In the genomic region with DNA sequence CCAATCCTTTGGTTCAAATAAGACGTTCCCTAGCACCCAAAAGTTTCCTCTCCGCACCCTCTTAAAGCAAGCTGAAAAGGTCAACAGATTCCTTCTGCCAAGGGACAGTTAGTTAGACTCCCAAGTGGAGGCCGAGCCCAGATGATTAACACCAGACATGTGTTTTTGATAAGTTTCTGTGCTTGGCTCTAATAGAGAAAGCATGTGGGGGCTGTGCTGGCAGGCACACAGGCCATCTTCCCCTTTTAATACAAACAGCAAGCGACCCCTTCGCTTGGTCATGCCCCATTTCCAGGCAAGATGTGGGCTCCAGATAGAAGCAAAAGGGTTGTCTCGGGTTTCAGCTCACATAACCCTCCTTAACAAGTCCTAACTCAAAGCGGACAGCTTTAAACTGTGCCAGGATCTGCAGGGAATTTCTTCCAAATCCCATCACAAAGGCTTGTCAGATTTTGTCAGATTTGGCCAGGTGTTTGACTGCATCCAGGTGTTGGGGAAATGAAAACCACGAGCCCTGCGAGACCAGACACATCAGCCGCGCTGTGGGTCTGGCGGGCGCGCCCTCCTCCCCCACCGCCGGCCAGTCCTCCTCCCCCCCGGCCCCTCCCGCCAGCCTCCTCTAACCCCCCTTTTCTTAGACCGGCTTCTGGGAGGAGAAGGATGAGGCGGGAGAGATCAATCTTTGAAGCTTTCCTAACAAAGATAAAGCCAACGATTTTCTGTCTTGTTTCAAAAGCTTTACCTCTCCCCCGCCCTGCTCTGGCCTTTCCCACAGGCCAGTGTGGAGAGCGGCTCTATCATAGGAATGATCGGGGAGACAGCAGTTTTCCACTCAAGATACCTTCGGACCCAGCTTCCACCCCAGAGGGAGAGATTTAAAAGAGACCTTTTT, we compare ENCODE assay signal across 1 cellular context.
TF ChIP-seq lines count a peak whose summit lies in the region.

No MANE protein-coding gene starts in this region.

TF ChIP-seq in HepG2, 621 proteins besides CTCF, POLR2A, EP300 and RAD21 (continued from another document and continues in another):
- peak; percentile 44 for TF ChIP-seq MED1 (CRISPR knock-in tag; IDR thresholded peaks at IDR 0.05)
- TF ChIP-seq KLF6 (CRISPR knock-in tag; IDR thresholded peaks at IDR 0.05), result 0 out of 2 replicates have a peak, but pooled peaks have one; percentile 34
- 0 out of 2 replicates have a peak, but pooled peaks have one; percentile 44 for TF ChIP-seq SALL2 (CRISPR knock-in tag; IDR thresholded peaks at IDR 0.05)
- TF ChIP-seq TBX2 (CRISPR knock-in tag; IDR thresholded peaks at IDR 0.05; ENCODE audit: borderline replicate concordance), result 0 out of 2 replicates have a peak, but pooled peaks have one; percentile 51
- TF ChIP-seq ATF4 (CRISPR knock-in tag; IDR thresholded peaks at IDR 0.05), result no peak
- TF ChIP-seq SSRP1 (CRISPR knock-in tag; IDR thresholded peaks at IDR 0.05), result peak; percentile 92
- TF ChIP-seq THAP8 (CRISPR knock-in tag; IDR thresholded peaks at IDR 0.05; ENCODE audit: borderline replicate concordance), result no peak
- TF ChIP-seq UBTF (CRISPR knock-in tag; IDR thresholded peaks at IDR 0.05), result 0 out of 2 replicates have a peak, but pooled peaks have one; percentile 21
- no peak for TF ChIP-seq HNRNPUL1 (IDR thresholded peaks at IDR 0.05; ENCODE audit: low read depth, low read length)
- TF ChIP-seq CREB1 (IDR thresholded peaks at IDR 0.05), result no peak
- 0 out of 2 replicates have a peak, but pooled peaks have one; percentile 18 for TF ChIP-seq CREB1 (CRISPR knock-in tag; IDR thresholded peaks at IDR 0.05)
- 0 out of 2 replicates have a peak, but pooled peaks have one; percentile 3 for TF ChIP-seq FOSL2 (CRISPR knock-in tag; IDR thresholded peaks at IDR 0.05)
- 0 out of 2 replicates have a peak, but pooled peaks have one; percentile 48 for TF ChIP-seq SIX4 (CRISPR knock-in tag; IDR thresholded peaks at IDR 0.05)
- TF ChIP-seq ZNF616 (CRISPR knock-in tag; IDR thresholded peaks at IDR 0.05; ENCODE audit: low read depth), result no peak
- TF ChIP-seq AGO1 (IDR thresholded peaks at IDR 0.05; ENCODE audit: low read depth, low read length, poor library complexity, severe bottlenecking), result peak; percentile 75
- TF ChIP-seq, protein P1, sequence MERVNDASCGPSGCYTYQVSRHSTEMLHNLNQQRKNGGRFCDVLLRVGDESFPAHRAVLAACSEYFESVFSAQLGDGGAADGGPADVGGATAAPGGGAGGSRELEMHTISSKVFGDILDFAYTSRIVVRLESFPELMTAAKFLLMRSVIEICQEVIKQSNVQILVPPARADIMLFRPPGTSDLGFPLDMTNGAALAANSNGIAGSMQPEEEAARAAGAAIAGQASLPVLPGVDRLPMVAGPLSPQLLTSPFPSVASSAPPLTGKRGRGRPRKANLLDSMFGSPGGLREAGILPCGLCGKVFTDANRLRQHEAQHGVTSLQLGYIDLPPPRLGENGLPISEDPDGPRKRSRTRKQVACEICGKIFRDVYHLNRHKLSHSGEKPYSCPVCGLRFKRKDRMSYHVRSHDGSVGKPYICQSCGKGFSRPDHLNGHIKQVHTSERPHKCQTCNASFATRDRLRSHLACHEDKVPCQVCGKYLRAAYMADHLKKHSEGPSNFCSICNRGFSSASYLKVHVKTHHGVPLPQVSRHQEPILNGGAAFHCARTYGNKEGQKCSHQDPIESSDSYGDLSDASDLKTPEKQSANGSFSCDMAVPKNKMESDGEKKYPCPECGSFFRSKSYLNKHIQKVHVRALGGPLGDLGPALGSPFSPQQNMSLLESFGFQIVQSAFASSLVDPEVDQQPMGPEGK (CRISPR knock-in tag; IDR thresholded peaks at IDR 0.05), result peak; percentile 65
- peak; percentile 32; the same call in 1 of the 2 replicates for TF ChIP-seq SIX1 (CRISPR knock-in tag; IDR thresholded peaks at IDR 0.05; ENCODE audit: borderline replicate concordance)
- TF ChIP-seq ARID4A (CRISPR knock-in tag; IDR thresholded peaks at IDR 0.05; ENCODE audit: borderline replicate concordance), result peak; percentile 9; the same call in 1 of the 2 replicates
- TF ChIP-seq ZNF83 (CRISPR knock-in tag; IDR thresholded peaks at IDR 0.05; ENCODE audit: borderline replicate concordance), result no peak
- peak; percentile 41; the same call in 1 of the 2 replicates for TF ChIP-seq KDM2A (CRISPR knock-in tag; IDR thresholded peaks at IDR 0.05; ENCODE audit: borderline replicate concordance, low read depth)
- TF ChIP-seq ZFY (CRISPR knock-in tag; IDR thresholded peaks at IDR 0.05), result 0 out of 2 replicates have a peak, but pooled peaks have one; percentile 40
- peak; percentile 74 for TF ChIP-seq POLR2G (IDR thresholded peaks at IDR 0.05; ENCODE audit: low read depth, low read length)
- 0 out of 2 replicates have a peak, but pooled peaks have one; percentile 35 for TF ChIP-seq PAXIP1 (CRISPR knock-in tag; conservative IDR thresholded peaks at IDR 0.05)
- TF ChIP-seq HMG20A (CRISPR knock-in tag; IDR thresholded peaks at IDR 0.05; ENCODE audit: borderline replicate concordance), result 0 out of 2 replicates have a peak, but pooled peaks have one; percentile 13
- no peak for TF ChIP-seq MAZ (IDR thresholded peaks at IDR 0.05; ENCODE audit: borderline replicate concordance, low read depth, low read length)
- no peak for TF ChIP-seq MAZ (CRISPR knock-in tag; IDR thresholded peaks at IDR 0.05; ENCODE audit: low read depth)
- no peak for TF ChIP-seq ZNF567 (CRISPR knock-in tag; IDR thresholded peaks at IDR 0.05; ENCODE audit: borderline replicate concordance)
- peak; percentile 22 for TF ChIP-seq ASH2L (IDR thresholded peaks at IDR 0.05; ENCODE audit: insufficient read length, low read depth, low read length)
- no peak for TF ChIP-seq MYPOP (CRISPR knock-in tag; IDR thresholded peaks at IDR 0.05)
- peak; percentile 27 for TF ChIP-seq SAP130 (CRISPR knock-in tag; IDR thresholded peaks at IDR 0.05; ENCODE audit: low read depth)
- no peak for TF ChIP-seq TRIM24 (CRISPR knock-in tag; IDR thresholded peaks at IDR 0.05)
- TF ChIP-seq PLRG1 (conservative IDR thresholded peaks at IDR 0.05), result no peak
- TF ChIP-seq, protein P2, sequence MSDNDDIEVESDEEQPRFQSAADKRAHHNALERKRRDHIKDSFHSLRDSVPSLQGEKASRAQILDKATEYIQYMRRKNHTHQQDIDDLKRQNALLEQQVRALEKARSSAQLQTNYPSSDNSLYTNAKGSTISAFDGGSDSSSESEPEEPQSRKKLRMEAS (IDR thresholded peaks at IDR 0.05), result 0 out of 2 replicates have a peak, but pooled peaks have one; percentile 17
- no peak for TF ChIP-seq MED8 (CRISPR knock-in tag; IDR thresholded peaks at IDR 0.05; ENCODE audit: insufficient replicate concordance)
- TF ChIP-seq NCOR1 (IDR thresholded peaks at IDR 0.05; ENCODE audit: borderline replicate concordance, low read length), result peak; percentile 12; the same call in 1 of the 2 replicates
- TF ChIP-seq, protein P3, sequence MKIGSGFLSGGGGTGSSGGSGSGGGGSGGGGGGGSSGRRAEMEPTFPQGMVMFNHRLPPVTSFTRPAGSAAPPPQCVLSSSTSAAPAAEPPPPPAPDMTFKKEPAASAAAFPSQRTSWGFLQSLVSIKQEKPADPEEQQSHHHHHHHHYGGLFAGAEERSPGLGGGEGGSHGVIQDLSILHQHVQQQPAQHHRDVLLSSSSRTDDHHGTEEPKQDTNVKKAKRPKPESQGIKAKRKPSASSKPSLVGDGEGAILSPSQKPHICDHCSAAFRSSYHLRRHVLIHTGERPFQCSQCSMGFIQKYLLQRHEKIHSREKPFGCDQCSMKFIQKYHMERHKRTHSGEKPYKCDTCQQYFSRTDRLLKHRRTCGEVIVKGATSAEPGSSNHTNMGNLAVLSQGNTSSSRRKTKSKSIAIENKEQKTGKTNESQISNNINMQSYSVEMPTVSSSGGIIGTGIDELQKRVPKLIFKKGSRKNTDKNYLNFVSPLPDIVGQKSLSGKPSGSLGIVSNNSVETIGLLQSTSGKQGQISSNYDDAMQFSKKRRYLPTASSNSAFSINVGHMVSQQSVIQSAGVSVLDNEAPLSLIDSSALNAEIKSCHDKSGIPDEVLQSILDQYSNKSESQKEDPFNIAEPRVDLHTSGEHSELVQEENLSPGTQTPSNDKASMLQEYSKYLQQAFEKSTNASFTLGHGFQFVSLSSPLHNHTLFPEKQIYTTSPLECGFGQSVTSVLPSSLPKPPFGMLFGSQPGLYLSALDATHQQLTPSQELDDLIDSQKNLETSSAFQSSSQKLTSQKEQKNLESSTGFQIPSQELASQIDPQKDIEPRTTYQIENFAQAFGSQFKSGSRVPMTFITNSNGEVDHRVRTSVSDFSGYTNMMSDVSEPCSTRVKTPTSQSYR (CRISPR knock-in tag; IDR thresholded peaks at IDR 0.05; ENCODE audit: borderline replicate concordance), result no peak
- 0 out of 2 replicates have a peak, but pooled peaks have one; percentile 25 for TF ChIP-seq HOXA5 (CRISPR knock-in tag; IDR thresholded peaks at IDR 0.05)
